In the genomic region with DNA sequence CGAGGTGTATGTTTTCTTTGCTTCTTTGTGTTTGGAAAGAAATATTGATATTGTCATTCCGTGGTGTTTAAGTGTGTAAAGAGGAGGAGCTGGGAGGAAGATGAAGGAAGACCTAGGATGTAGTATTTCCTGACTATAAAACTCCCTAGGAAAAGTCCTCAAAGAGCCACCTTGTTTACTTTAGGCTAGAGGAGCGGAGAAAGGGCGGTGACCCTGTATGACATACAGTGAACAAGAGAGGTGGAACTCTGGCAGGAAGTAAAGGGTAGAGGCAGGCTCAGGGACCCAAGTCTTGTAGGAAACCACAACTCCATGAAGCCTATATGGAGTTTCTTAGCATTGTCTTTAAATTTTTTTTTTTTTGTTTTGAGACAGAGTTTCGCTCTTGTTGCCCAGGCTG, we compare ENCODE assay signal across 19 cellular contexts. TPM values are rescaled to one million over a fixed set of nuclear protein-coding genes. Genes with fewer than 3 reads are reported as not detected.
DNase-seq lines count a peak whose midpoint lies in the region; ATAC-seq, FAIRE-seq and TF ChIP-seq lines count a peak whose summit lies in the region.
"Had no signal": no experiment of that assay in that cellular context is flagged by ENCODE, and none has a peak within 500 bp of the region (broad histone marks: within the 10 kb centered on the region; RNA-seq: fewer than 3 reads in every experiment).

No MANE protein-coding gene starts in this region.

- H3K79me2 ChIP-seq in K562 (ENCODE audit: control insufficient read depth, insufficient read depth, low read length), result no peaks in the 10 kb centered on the region

- in situ Hi-C loops in K562 (cut with MboI), result no loop called here

- CTCF ChIA-PET in CD4-positive, alpha-beta T cell (lab: Charles Lee), result no interaction called here
- CTCF ChIA-PET in K562 (lab: Yijun Ruan, JAX; ENCODE audit: low intra/inter-chr PET ratio), result no interaction called here

- H3K9me3 Mint-ChIP-seq in CD4-positive, alpha-beta T cell, result peaks cover 3% of the 10 kb centered on the region

- intact Hi-C loops in CD4-positive, alpha-beta T cell (cut with DNase I, micrococcal nuclease), result loop anchor here in 1 of 2 experiments (10.0 kb wide), 1 partner anchor 56 kb away; no protein-coding TSS in a partner anchor
- intact Hi-C loops in K562 (cut with micrococcal nuclease), result no loop called here

- BruUV-seq in K562 (replicated peaks; lab: Mats Ljungman, UMichigan), result no TSS peak

- H3K27ac Mint-ChIP-seq in CD4-positive, alpha-beta T cell, result peak overlapping the region; percentile 91
- H3K27ac Mint-ChIP-seq: activated CD8-positive, alpha-beta memory T cell treated with anti-CD3 and anti-CD28 coated beads, Interleukin-2, amount 10 ng/mL, durations not matched to agents 7 days and 5 days had no signal

- H3K27ac ChIP-seq in CD4-positive, alpha-beta T cell (ENCODE audit: low read depth, low read length), result no peak overlapping the region
- no peak overlapping the region for H3K27ac ChIP-seq in K562 (ENCODE audit: extremely low read depth, low read depth, low read length)
- H3K27ac ChIP-seq in muscle layer of duodenum (ENCODE audit: low read length), result peak overlapping the region; percentile 3
- H3K27ac ChIP-seq: ovary had no signal

- H3K4me2 ChIP-seq in K562 (ENCODE audit: insufficient read depth, low read length), result no peak overlapping the region

- H3K4me3 Mint-ChIP-seq in CD4-positive, alpha-beta T cell, result peak overlapping the region; percentile 80
- H3K4me3 Mint-ChIP-seq: activated CD8-positive, alpha-beta memory T cell treated with anti-CD3 and anti-CD28 coated beads, Interleukin-2, amount 10 ng/mL, durations not matched to agents 7 days and 5 days had no signal

- POLR2A ChIA-PET in CD4-positive, alpha-beta T cell (lab: Charles Lee), result no interaction called here
- POLR2A ChIA-PET in K562 (lab: Yijun Ruan, JAX), result no interaction called here

- H3K27me3 Mint-ChIP-seq in CD4-positive, alpha-beta T cell, result no peaks in the 10 kb centered on the region
- H3K27me3 Mint-ChIP-seq: activated CD8-positive, alpha-beta memory T cell treated with anti-CD3 and anti-CD28 coated beads, Interleukin-2, amount 10 ng/mL, durations not matched to agents 7 days and 5 days had no signal

- no peaks in the 10 kb centered on the region for H3K36me3 Mint-ChIP-seq in CD4-positive, alpha-beta T cell (ENCODE audit: low read depth)

- no peaks in the 10 kb centered on the region for H3K36me3 ChIP-seq in K562 (ENCODE audit: control insufficient read depth, insufficient read depth, low read length)
- H3K36me3 ChIP-seq in muscle layer of duodenum (ENCODE audit: control insufficient read depth in 1 of 2, insufficient read depth in 2 of 2, low read length in 2 of 2), result no peaks in the 10 kb centered on the region
- H3K36me3 ChIP-seq: ovary had no signal

- no peak for TF ChIP-seq CTCF in CD4-positive, alpha-beta T cell (IDR thresholded peaks at IDR 0.05)
- no peak for TF ChIP-seq CTCF in K562 (IDR thresholded peaks at IDR 0.05 in 2 of 3, conservative IDR thresholded peaks at IDR 0.05 in 1 of 3; ENCODE audit: insufficient read depth in 2 of 3, low read depth in 1 of 3, low read length in 3 of 3)

- no peak overlapping the region for H2AFZ ChIP-seq in K562 (ENCODE audit: low read depth, low read length)

- no peak overlapping the region for H3K9ac ChIP-seq in K562 (ENCODE audit: insufficient read depth in 1 of 2, low read depth in 2 of 2, low read length in 2 of 2)

- ATAC-seq in CD4-positive, alpha-beta T cell (ENCODE audit: poor library complexity), result peak; percentile 55
- 0 out of 3 replicates have a peak, but pooled peaks have one; percentile 36 for ATAC-seq in K562
- ATAC-seq: activated CD8-positive, alpha-beta memory T cell treated with anti-CD3 and anti-CD28 coated beads, Interleukin-2, amount 10 ng/mL, durations not matched to agents 7 days and 5 days had no signal

- TF ChIP-seq EP300 in K562 (IDR thresholded peaks at IDR 0.05; ENCODE audit: low read length), result no peak

- H3K9me1 ChIP-seq in K562 (ENCODE audit: control insufficient read depth, insufficient read depth, low read length), result no peaks in the 10 kb centered on the region

- WGBS in K562 (ENCODE audit: insufficient coverage, low coverage, missing lambda C conversion rate), result 0% methylated on average over 4 of the region's 5 CpGs

- H3K27me3 ChIP-seq in CD4-positive, alpha-beta T cell (ENCODE audit: control insufficient read depth, insufficient read depth, low read length), result no peaks in the 10 kb centered on the region
- H3K27me3 ChIP-seq in K562 (ENCODE audit: control insufficient read depth in 2 of 2, insufficient read depth in 2 of 2, low read length in 2 of 2) (peaks cover 2 to 20% of the 10 kb centered on the region in 2 experiments; a peak in 2 of 5 replicates), muscle layer of duodenum (ENCODE audit: low read depth, low read length) (no peaks in the 10 kb centered on the region)
- H3K27me3 ChIP-seq: ovary had no signal

- no peaks in the 10 kb centered on the region for H3K9me3 ChIP-seq in CD4-positive, alpha-beta T cell (ENCODE audit: control insufficient read depth, low read length)
- H3K9me3 ChIP-seq in K562 (replicated peaks; ENCODE audit: control insufficient read depth, insufficient read depth, low read depth, low read length), result no peaks in the 10 kb centered on the region
- no peaks in the 10 kb centered on the region for H3K9me3 ChIP-seq in muscle layer of duodenum (ENCODE audit: control insufficient read depth in 1 of 2, low read length in 2 of 2)
- H3K9me3 ChIP-seq: ovary had no signal

- no peaks in the 10 kb centered on the region for H4K20me1 ChIP-seq in K562 (replicated peaks; ENCODE audit: control insufficient read depth, insufficient read depth, low read length)

- TF ChIP-seq POLR2A in K562 (conservative IDR thresholded peaks at IDR 0.05), result no peak

- DNase-seq in CD4-positive, alpha-beta T cell, result no peak
- peak; percentile 36 for DNase-seq in HuH-7 (ENCODE audit: low spot score)
- no peak for DNase-seq in K562 (ENCODE audit: extremely low read depth in 1 of 4, low spot score in 3 of 4)
- DNase-seq in NCI-H1092 (lab: John Stamatoyannopoulos, UW), result no peak
- no peak for DNase-seq in C1 segment of cervical spinal cord (lab: John Stamatoyannopoulos, UW)
- no peak for DNase-seq in NOMO-1 (lab: John Stamatoyannopoulos, UW; ENCODE audit: unreplicated experiment in 2 of 2)
- DNase-seq: activated CD8-positive, alpha-beta memory T cell treated with anti-CD3 and anti-CD28 coated beads, Interleukin-2, amount 10 ng/mL, durations not matched to agents 7 days and 5 days; effector CD4-positive, alpha-beta T cell; GF-D8; hypothalamus; kidney glomerular epithelial cell; NCI-H1694 treated with DMSO at 0.1 percent for 48 hours; NCI-H446; NK-92 treated with Interleukin-12 subunit alpha and Interleukin-12 subunit beta, amount 100 ng/mL, for 24 hours; ovary; stimulated activated CD4-positive, alpha-beta T cell treated with anti-CD3 and anti-CD28 coated beads, Interleukin-4, amount 100 ng/mL, for 24 hours had no signal

- no peak for TF ChIP-seq RAD21 in K562 (CRISPR knock-in tag; conservative IDR thresholded peaks at IDR 0.05 in 1 of 2, IDR thresholded peaks at IDR 0.05 in 1 of 2)

- H3K4me3 ChIP-seq in K562, result no peak overlapping the region
- no peak overlapping the region for H3K4me3 ChIP-seq in muscle layer of duodenum (ENCODE audit: low read depth in 1 of 2, low read length in 2 of 2)
- H3K4me3 ChIP-seq: ovary had no signal

- peaks cover 35% of the 10 kb centered on the region for H3K4me1 Mint-ChIP-seq in CD4-positive, alpha-beta T cell (ENCODE audit: low read depth)

- H3K4me1 ChIP-seq in K562 (replicated peaks in 1 of 2; ENCODE audit: control insufficient read depth in 2 of 2, insufficient read depth in 2 of 2, low read length in 2 of 2) (no peaks in the 10 kb centered on the region), muscle layer of duodenum (ENCODE audit: control insufficient read depth in 1 of 2, insufficient read depth in 2 of 2, low read length in 2 of 2) (no peaks in the 10 kb centered on the region)

- no peak for FAIRE-seq in K562 (lab: Jason Lieb, UNC)
- FAIRE-seq: GM12891, HTR-8/SVneo had no signal

TF ChIP-seq in K562, 482 proteins besides CTCF, POLR2A, EP300 and RAD21:
- TF ChIP-seq FOXA3 (CRISPR knock-in tag; conservative IDR thresholded peaks at IDR 0.05 in 1 of 2, IDR thresholded peaks at IDR 0.05 in 1 of 2), result peak in 1 of 2 experiments; percentile 68; a peak in 2 of 4 replicates
- no peak for TF ChIP-seq LCOR (CRISPR knock-in tag; IDR thresholded peaks at IDR 0.05)
- no peak for TF ChIP-seq ZNF384 (IDR thresholded peaks at IDR 0.05; ENCODE audit: low read depth, low read length)
- no peak for TF ChIP-seq ZNF134 (CRISPR knock-in tag; conservative IDR thresholded peaks at IDR 0.05)

RNA-seq across cellular contexts. Expression of gene KANK1, which starts 14.0 kb away (rescaled TPM):
- 1 to 10 TPM; 2.3 to 3.0 TPM for total RNA-seq in CD4-positive, alpha-beta T cell
- total RNA-seq in K562 (2011; cell fraction: chromatin; rRNA removed; ENCODE audit: low replicate concordance), result 0.58 and 0.69 TPM in 2 replicates
- 0.39 and 1.2 TPM in 2 replicates for total RNA-seq in K562 (2011; cell fraction: nucleolus; rRNA removed)
- 0.31 and 0.37 TPM in 2 replicates for total RNA-seq in K562 (2011; cell fraction: nucleoplasm; rRNA removed)
- total RNA-seq in K562 (2014; rRNA removed), result 0.12 and 0.18 TPM in 2 replicates
- total RNA-seq in K562 (2014; rRNA removed; fragmentation: Illumina TruSeq; extraction: Trizol), result 0.26 and 0.44 TPM in 2 replicates
- total RNA-seq in K562 (2015; rRNA removed; fragmentation: Illumina TruSeq; extraction: Trizol), result 0.36 and 0.45 TPM in 2 replicates
- 0.55 and 0.89 TPM in 2 replicates for total RNA-seq in K562 (2021)
- polyA plus RNA-seq in K562 (2011; rRNA removed), result 0.62 and 0.78 TPM in 2 replicates
- polyA plus RNA-seq in K562 (2011; cell fraction: cytosol; rRNA removed), result 0.50 and 0.61 TPM in 2 replicates
- 0.44 and 0.60 TPM in 2 replicates for polyA plus RNA-seq in K562 (2011; cell fraction: nucleus; rRNA removed)
- polyA plus RNA-seq in K562 (2012), result 0.12 and 0.18 TPM in 2 replicates
- polyA plus RNA-seq in K562 (2014; fragmentation: Illumina TruSeq; extraction: Trizol), result 0.11 and 0.22 TPM in 2 replicates
- polyA plus RNA-seq in K562 (2014; fragmentation: Nextera tagmentation; extraction: Ambion mirVana), result under 1 TPM; 0.11 to 0.34 TPM
- 0.01 and 0.17 TPM in 2 replicates for polyA plus RNA-seq in K562 (2014; rRNA removed)
- polyA minus RNA-seq in K562 (2011; rRNA and poly(A)+ RNA removed), result 1.2 and 1.5 TPM in 2 replicates
- polyA minus RNA-seq in K562 (2011; cell fraction: cytosol; rRNA and poly(A)+ RNA removed), result 0.95 and 1.4 TPM in 2 replicates
- 0.54 and 0.56 TPM in 2 replicates for polyA minus RNA-seq in K562 (2011; cell fraction: nucleus; rRNA and poly(A)+ RNA removed)
